ENCODE assay signal across 23 cellular contexts in genomic region chr4:173857828-173858227, GRCh38.
"Had no signal": no experiment of that assay in that cellular context is flagged by ENCODE, and none has a peak within 500 bp of the region (broad histone marks: within the 10 kb centered on the region; RNA-seq: fewer than 3 reads in every experiment).

No MANE protein-coding gene starts in this region.

- H3K36me3 ChIP-seq: left lung, lower lobe of right lung, ovary, suprapubic skin, thoracic aorta, tibial artery, upper lobe of right lung had no signal

- H3K4me1 ChIP-seq: left lung, lower lobe of right lung, suprapubic skin, tibial artery, upper lobe of right lung had no signal

- H3K27ac ChIP-seq: left lung, lower lobe of right lung, ovary, skin epidermis, suprapubic skin, thoracic aorta, tibial artery, upper lobe of right lung had no signal

- H3K4me3 ChIP-seq: left lung, lower lobe of right lung, ovary, skin epidermis, suprapubic skin, thoracic aorta, tibial artery, upper lobe of right lung had no signal

- DNase-seq: hypothalamus; immature natural killer cell; kidney; left lung; lower lobe of right lung; mammary epithelial cell; mesendoderm; naive thymus-derived CD4-positive, alpha-beta T cell; ovary; right cardiac atrium; stimulated activated CD4-positive, alpha-beta T cell treated with anti-CD3 and anti-CD28 coated beads, Interleukin-12 subunit alpha, Interleukin-12 subunit beta, amount 100 ng/mL, for 4 hours; stimulated activated CD4-positive, alpha-beta T cell treated with anti-CD3 and anti-CD28 coated beads, Interleukin-15, amount 100 ng/mL, for 24 hours; stimulated activated CD4-positive, alpha-beta T cell treated with anti-CD3 and anti-CD28 coated beads, Interleukin-2, amount 100 ng/mL, for 24 hours; stimulated activated CD4-positive, alpha-beta T cell treated with anti-CD3 and anti-CD28 coated beads, Interleukin-4, amount 100 ng/mL, for 1 hour; stimulated activated naive CD4-positive, alpha-beta T cell; tibial artery; trophoblast cell; upper lobe of right lung had no signal

- H3K27me3 ChIP-seq: left lung, ovary, suprapubic skin, tibial artery, upper lobe of right lung had no signal

- ATAC-seq: left lung; lower lobe of right lung; naive thymus-derived CD4-positive, alpha-beta T cell; natural killer cell treated with Interleukin-12 subunit alpha and Interleukin-12 subunit beta and Interleukin-15 and Interleukin-18, amount 100 ng/mL, for 72 hours; right cardiac atrium; sciatic nerve; upper lobe of right lung had no signal

- H3K9me3 ChIP-seq: left lung, lower lobe of right lung, ovary, suprapubic skin, thoracic aorta, upper lobe of right lung had no signal
